Comparison of ENCODE assay signal across 20 cellular contexts in genomic region chr20:53664121-53664520, GRCh38.
DNase-seq lines count a peak whose midpoint lies in the region; ATAC-seq and TF ChIP-seq lines count a peak whose summit lies in the region.
"Had no signal": no experiment of that assay in that cellular context is flagged by ENCODE, and none has a peak within 500 bp of the region (broad histone marks: within the 10 kb centered on the region; RNA-seq: fewer than 3 reads in every experiment).

No MANE protein-coding gene starts in this region.

- ATAC-seq in activated T-cell treated with anti-CD3 and anti-CD28 coated beads, Interleukin-2, amount 50 U/mL, for 72 hours (replicated peaks in 1 of 2): no peak
- no peak for ATAC-seq in activated B cell treated with CpG ODN at 0.5 μM for 24 hours (ENCODE audit: low read depth)
- ATAC-seq: gastrocnemius medialis, Right ventricle myocardium inferior, upper lobe of right lung had no signal

- TF ChIP-seq CTCF in activated B cell treated with CpG ODN at 0.5 μM for 24 hours (IDR thresholded peaks at IDR 0.05) (no peak), retinal pigment epithelial cell (conservative IDR thresholded peaks at IDR 0.05; ENCODE audit: low read depth, low read length) (no peak)

- H3K4me3 Mint-ChIP-seq in activated T-cell treated with anti-CD3 and anti-CD28 coated beads, Interleukin-2, amount 50 U/mL, for 24 hours: no peak overlapping the region
- no peak overlapping the region for H3K4me3 Mint-ChIP-seq in activated T-cell treated with anti-CD3 and anti-CD28 coated beads, Interleukin-2, amount 50 U/mL, for 72 hours
- H3K4me3 Mint-ChIP-seq in activated B cell treated with CpG ODN at 0.5 μM for 24 hours: no peak overlapping the region
- H3K4me3 Mint-ChIP-seq: activated T-helper 1 cell treated with anti-CD3 and anti-CD28 coated beads, Interleukin-12 subunit alpha, Interleukin-12 subunit beta, Interleukin-2, Interleukin-4 antibody, amounts not matched to agents 30 ng/mL and 10 ng/mL and 1 ng/mL, durations not matched to agents 14 hours and 24 hours and 36 hours; CD14-positive monocyte; T-helper 1 cell treated with Interleukin-12 subunit alpha and Interleukin-12 subunit beta and Interleukin-4 antibody, amounts not matched to agents 30 μg/mL and 1 μg/mL, for 36 hours had no signal

- H3K27ac Mint-ChIP-seq in activated T-cell treated with anti-CD3 and anti-CD28 coated beads, Interleukin-2, amount 50 U/mL, for 24 hours: peak overlapping the region; percentile 59
- H3K27ac Mint-ChIP-seq in activated T-cell treated with anti-CD3 and anti-CD28 coated beads, Interleukin-2, amount 50 U/mL, for 72 hours: no peak overlapping the region
- H3K27ac Mint-ChIP-seq in activated B cell treated with CpG ODN at 0.5 μM for 24 hours: peak overlapping the region; percentile 53
- H3K27ac Mint-ChIP-seq: activated T-helper 1 cell treated with anti-CD3 and anti-CD28 coated beads, Interleukin-12 subunit alpha, Interleukin-12 subunit beta, Interleukin-2, Interleukin-4 antibody, amounts not matched to agents 30 ng/mL and 10 ng/mL and 1 ng/mL, durations not matched to agents 14 hours and 24 hours and 36 hours; CD14-positive monocyte; T-helper 1 cell treated with Interleukin-12 subunit alpha and Interleukin-12 subunit beta and Interleukin-4 antibody, amounts not matched to agents 30 μg/mL and 1 μg/mL, for 36 hours had no signal

- CTCF ChIA-PET in activated B cell treated with CpG ODN at 0.5 μM for 24 hours (lab: Charles Lee): no interaction called here

- intact Hi-C loops in activated B cell treated with CpG ODN at 0.5 μM for 24 hours (cut with micrococcal nuclease): no loop called here

- H3K36me3 Mint-ChIP-seq in activated T-cell treated with anti-CD3 and anti-CD28 coated beads, Interleukin-2, amount 50 U/mL, for 24 hours (ENCODE audit: low read depth): no peaks in the 10 kb centered on the region
- H3K36me3 Mint-ChIP-seq in activated T-cell treated with anti-CD3 and anti-CD28 coated beads, Interleukin-2, amount 50 U/mL, for 72 hours (ENCODE audit: insufficient read depth in 2 of 2): no peaks in the 10 kb centered on the region
- H3K36me3 Mint-ChIP-seq in activated B cell treated with CpG ODN at 0.5 μM for 24 hours (ENCODE audit: low read depth): no peaks in the 10 kb centered on the region
- H3K36me3 Mint-ChIP-seq: CD14-positive monocyte had no signal

- H3K27me3 Mint-ChIP-seq in activated T-cell treated with anti-CD3 and anti-CD28 coated beads, Interleukin-2, amount 50 U/mL, for 24 hours: no peaks in the 10 kb centered on the region
- no peaks in the 10 kb centered on the region for H3K27me3 Mint-ChIP-seq in activated T-cell treated with anti-CD3 and anti-CD28 coated beads, Interleukin-2, amount 50 U/mL, for 72 hours (ENCODE audit: low read depth)
- no peaks in the 10 kb centered on the region for H3K27me3 Mint-ChIP-seq in activated B cell treated with CpG ODN at 0.5 μM for 24 hours

- no peak for DNase-seq in activated T-cell treated with anti-CD3 and anti-CD28 coated beads, Interleukin-2, amount 50 U/mL, for 24 hours
- no peak for DNase-seq in activated T-cell treated with anti-CD3 and anti-CD28 coated beads, Interleukin-2, amount 50 U/mL, for 72 hours
- DNase-seq in NCI-H1105 treated with DMSO at 0.1 percent for 48 hours (lab: John Stamatoyannopoulos, UW): peak; percentile 88
- no peak for DNase-seq in activated B cell treated with CpG ODN at 0.5 μM for 24 hours
- DNase-seq in retinal pigment epithelial cell (ENCODE audit: low read depth): peak; percentile 71
- DNase-seq in stimulated activated CD4-positive, alpha-beta T cell treated with anti-CD3 and anti-CD28 coated beads, Interleukin-4, amount 100 ng/mL, for 1 hour: no peak
- DNase-seq in SHP77 (lab: John Stamatoyannopoulos, UW): no peak
- DNase-seq in NCI-H2227 (lab: John Stamatoyannopoulos, UW; ENCODE audit: unreplicated experiment): no peak
- DNase-seq: ACHN; dorsolateral prefrontal cortex; gastrocnemius medialis; H7; NCI-H2081; stimulated activated naive CD4-positive, alpha-beta T cell treated with Interleukin-2 at 50 U/mL for 16 hours; upper lobe of right lung had no signal

- POLR2A ChIA-PET in activated B cell treated with CpG ODN at 0.5 μM for 24 hours (lab: Charles Lee): no interaction called here

- no peaks in the 10 kb centered on the region for H3K9me3 Mint-ChIP-seq in activated T-cell treated with anti-CD3 and anti-CD28 coated beads, Interleukin-2, amount 50 U/mL, for 24 hours
- no peaks in the 10 kb centered on the region for H3K9me3 Mint-ChIP-seq in activated T-cell treated with anti-CD3 and anti-CD28 coated beads, Interleukin-2, amount 50 U/mL, for 72 hours
- no peaks in the 10 kb centered on the region for H3K9me3 Mint-ChIP-seq in activated B cell treated with CpG ODN at 0.5 μM for 24 hours
- H3K9me3 Mint-ChIP-seq: activated T-helper 1 cell treated with anti-CD3 and anti-CD28 coated beads, Interleukin-12 subunit alpha, Interleukin-12 subunit beta, Interleukin-2, Interleukin-4 antibody, amounts not matched to agents 30 ng/mL and 10 ng/mL and 1 ng/mL, durations not matched to agents 14 hours and 24 hours and 36 hours; T-helper 1 cell treated with Interleukin-12 subunit alpha and Interleukin-12 subunit beta and Interleukin-4 antibody, amounts not matched to agents 30 μg/mL and 1 μg/mL, for 36 hours had no signal

- peaks cover 34% of the 10 kb centered on the region for H3K4me1 Mint-ChIP-seq in activated T-cell treated with anti-CD3 and anti-CD28 coated beads, Interleukin-2, amount 50 U/mL, for 24 hours (ENCODE audit: low read depth)
- H3K4me1 Mint-ChIP-seq in activated T-cell treated with anti-CD3 and anti-CD28 coated beads, Interleukin-2, amount 50 U/mL, for 72 hours (ENCODE audit: low read depth): peaks cover 39% of the 10 kb centered on the region
- H3K4me1 Mint-ChIP-seq in activated B cell treated with CpG ODN at 0.5 μM for 24 hours: peaks cover 33% of the 10 kb centered on the region

- no peak overlapping the region for H3K4me3 ChIP-seq in retinal pigment epithelial cell (ENCODE audit: low read length)
- H3K4me3 ChIP-seq: dorsolateral prefrontal cortex, gastrocnemius medialis, right atrium auricular region, upper lobe of right lung had no signal

Comparison
In these comparisons a context has a peak if more than half of its experiments do, and no peak if none do; other contexts are left out.
1. DNase-seq: peak in NCI-H1105 treated with DMSO at 0.1 percent for 48 hours (single experiment) and retinal pigment epithelial cell (single experiment); none in activated T-cell treated with anti-CD3 and anti-CD28 coated beads, Interleukin-2, amount 50 U/mL, for 24 hours (single experiment), activated T-cell treated with anti-CD3 and anti-CD28 coated beads, Interleukin-2, amount 50 U/mL, for 72 hours (0 of 2), activated B cell treated with CpG ODN at 0.5 μM for 24 hours (single experiment), stimulated activated CD4-positive, alpha-beta T cell treated with anti-CD3 and anti-CD28 coated beads, Interleukin-4, amount 100 ng/mL, for 1 hour (single experiment), SHP77 (0 of 2) and NCI-H2227 (single experiment).